ENCODE assay signal across 8 cellular contexts in genomic region chr15:68229386-68230156, GRCh38. TPM values are rescaled to one million over a fixed set of nuclear protein-coding genes. Genes with fewer than 3 reads are reported as not detected.
DNase-seq lines count a peak whose midpoint lies in the region; ATAC-seq and TF ChIP-seq lines count a peak whose summit lies in the region.

CLN6 (minus strand) TSS chr15:68229728; CDS start chr15:68229584, 144 bp downstream.

- no peaks in the 10 kb centered on the region for H3K27me3 ChIP-seq in AG04450 (ENCODE audit: control insufficient read depth, insufficient read depth, low read length)

- POLR2A ChIA-PET in AG04450 (lab: Yijun Ruan, JAX) = interaction anchor here (0.9 kb wide), 1 partner anchor 49 kb away, joined by 3 read pairs; the partner anchor contains the start of gene FEM1B

- TF ChIP-seq CTCF in AG04450 (IDR thresholded peaks at IDR 0.05; ENCODE audit: low read depth, low read length) = no peak

- no peaks in the 10 kb centered on the region; the same call in 1 of the 2 replicates for H3K9me3 ChIP-seq in AG04450 (ENCODE audit: control insufficient read depth, insufficient read depth, low read length)

- H3K4me3 ChIP-seq in AG04450 (ENCODE audit: low read depth, low read length) = peak within 1 kb of the TSS; percentile 77

- ATAC-seq in GM18909 (IDR thresholded peaks at IDR 0.05; ENCODE audit: poor library complexity, unreplicated experiment) = peak; percentile 75
- ATAC-seq in HG03139 (IDR thresholded peaks at IDR 0.05; ENCODE audit: unreplicated experiment) = peak; percentile 63

- CTCF ChIA-PET in AG04450 (lab: Charles Lee) = no interaction called here

- H3K27ac ChIP-seq in AG04450 (ENCODE audit: low read depth, low read length) = peak within 1 kb of the TSS; percentile 52

- DNase-seq in AG04450 (ENCODE audit: low read depth, low spot score) = peak; percentile 27
- peak; percentile 54 for DNase-seq in NCI-H446 treated with DMSO at 0.1 percent for 48 hours (lab: John Stamatoyannopoulos, UW)
- DNase-seq in activated CD4-positive, alpha-beta T cell treated with anti-CD3 and anti-CD28 coated beads for 1 hour = peak; percentile 67
- DNase-seq in cerebellum (ENCODE audit: low spot score) = peak; percentile 94
- peak; percentile 79 for DNase-seq in kidney glomerular epithelial cell (lab: John Stamatoyannopoulos, UW)
- DNase-seq in stimulated activated CD4-positive, alpha-beta T cell treated with anti-CD3 and anti-CD28 coated beads, Interleukin-15, amount 100 ng/mL, for 48 hours (ENCODE audit: low read depth in 2 of 2) = peak; percentile 65 to 89

RNA-seq across cellular contexts. Expression of gene CLN6, which starts in this region (rescaled TPM):
- polyA plus RNA-seq in AG04450 (2011; rRNA removed) = 13.0 and 16.0 TPM in 2 replicates
- 32.4 and 32.8 TPM in 2 replicates for polyA minus RNA-seq in AG04450 (2011; rRNA and poly(A)+ RNA removed)
- 14.8 TPM for total RNA-seq in cerebellum

Comparison
In these comparisons a context has a peak if more than half of its experiments do, and no peak if none do; other contexts are left out.
1. Peak in every context shown above with its lines: DNase-seq, ATAC-seq, H3K4me3 ChIP-seq and H3K27ac ChIP-seq.
2. DNase-seq: peak in every context shown above with its lines; median percentile 94 in cerebellum; 79 in kidney glomerular epithelial cell; 77 in stimulated activated CD4-positive, alpha-beta T cell treated with anti-CD3 and anti-CD28 coated beads, Interleukin-15, amount 100 ng/mL, for 48 hours; 67 in activated CD4-positive, alpha-beta T cell treated with anti-CD3 and anti-CD28 coated beads for 1 hour; 54 in NCI-H446 treated with DMSO at 0.1 percent for 48 hours; 27 in AG04450.